Comparison of ENCODE assay signal across 16 cellular contexts in genomic region chr11:103871923-103872551, GRCh38.
"Had no signal": no experiment of that assay in that cellular context is flagged by ENCODE, and none has a peak within 500 bp of the region (broad histone marks: within the 10 kb centered on the region; RNA-seq: fewer than 3 reads in every experiment).

No MANE protein-coding gene starts in this region.

- H3K36me3 ChIP-seq: lower lobe of right lung, neural progenitor cell, pancreas, tibial nerve, vagina had no signal

- H3K9me3 ChIP-seq: lower lobe of right lung, pancreas, tibial nerve, vagina had no signal

- H3K4me3 Mint-ChIP-seq: activated naive CD8-positive, alpha-beta T cell; activated T-cell treated with anti-CD3 and anti-CD28 coated beads, Interleukin-2, amount 50 U/mL, for 4 hours; mesothelial cell of epicardium; neural progenitor cell; stimulated activated effector memory CD8-positive, alpha-beta T cell treated with anti-CD3 and anti-CD28 coated beads, Interleukin-12 subunit alpha, Interleukin-12 subunit beta, amount 100 ng/mL, for 72 hours had no signal

- ATAC-seq: activated T-cell treated with anti-CD3 and anti-CD28 coated beads, Interleukin-2, amount 50 U/mL, for 4 hours; stimulated activated effector memory CD8-positive, alpha-beta T cell treated with anti-CD3 and anti-CD28 coated beads, Interleukin-12 subunit alpha, Interleukin-12 subunit beta, amount 100 ng/mL, for 72 hours had no signal

- H3K27me3 Mint-ChIP-seq: activated naive CD8-positive, alpha-beta T cell had no signal

- H3K36me3 Mint-ChIP-seq: activated naive CD8-positive, alpha-beta T cell; mesothelial cell of epicardium; neural progenitor cell; stimulated activated effector memory CD8-positive, alpha-beta T cell treated with anti-CD3 and anti-CD28 coated beads, Interleukin-12 subunit alpha, Interleukin-12 subunit beta, amount 100 ng/mL, for 72 hours had no signal

- H3K4me3 ChIP-seq: lower lobe of right lung, neural progenitor cell, pancreas, tibial nerve, vagina had no signal

- H3K4me2 ChIP-seq: neural progenitor cell had no signal

- H3K4me1 ChIP-seq: neural progenitor cell, pancreas, vagina had no signal

- H3K4me1 Mint-ChIP-seq: neural progenitor cell; stimulated activated effector memory CD8-positive, alpha-beta T cell treated with anti-CD3 and anti-CD28 coated beads, Interleukin-12 subunit alpha, Interleukin-12 subunit beta, amount 100 ng/mL, for 72 hours had no signal

- H2AFZ ChIP-seq: neural progenitor cell had no signal

- H3K27ac Mint-ChIP-seq: activated naive CD8-positive, alpha-beta T cell; mesothelial cell of epicardium; neural progenitor cell; stimulated activated effector memory CD8-positive, alpha-beta T cell treated with anti-CD3 and anti-CD28 coated beads, Interleukin-12 subunit alpha, Interleukin-12 subunit beta, amount 100 ng/mL, for 72 hours had no signal

- DNase-seq: activated CD4-positive, alpha-beta T cell treated with anti-CD3 and anti-CD28 coated beads, Interleukin-2, amount 50 U/mL, for 4 hours; activated CD4-positive, CD25-positive, alpha-beta regulatory T cell treated with anti-CD3 and anti-CD28 coated beads, Interleukin-2, amount 50 U/mL, for 72 hours; activated effector memory CD4-positive, alpha-beta T cell treated with anti-CD3 and anti-CD28 coated beads, Interleukin-2, amount 50 U/mL, for 16 hours; activated T-cell treated with anti-CD3 and anti-CD28 coated beads, Interleukin-2, amount 50 U/mL, for 4 hours; anterior cingulate cortex; hippocampal formation; kidney glomerular epithelial cell; lower lobe of right lung; pancreas; small intestine had no signal

- H3K9me3 Mint-ChIP-seq: activated T-cell treated with anti-CD3 and anti-CD28 coated beads, Interleukin-2, amount 50 U/mL, for 4 hours; mesothelial cell of epicardium; neural progenitor cell; stimulated activated effector memory CD8-positive, alpha-beta T cell treated with anti-CD3 and anti-CD28 coated beads, Interleukin-12 subunit alpha, Interleukin-12 subunit beta, amount 100 ng/mL, for 72 hours had no signal

- H3K27ac ChIP-seq: lower lobe of right lung, neural progenitor cell, pancreas, vagina had no signal

- H3K27me3 ChIP-seq: neural progenitor cell, pancreas, tibial nerve, vagina had no signal
